14 cellular contexts compared by ENCODE assay signal in the genomic region with DNA sequence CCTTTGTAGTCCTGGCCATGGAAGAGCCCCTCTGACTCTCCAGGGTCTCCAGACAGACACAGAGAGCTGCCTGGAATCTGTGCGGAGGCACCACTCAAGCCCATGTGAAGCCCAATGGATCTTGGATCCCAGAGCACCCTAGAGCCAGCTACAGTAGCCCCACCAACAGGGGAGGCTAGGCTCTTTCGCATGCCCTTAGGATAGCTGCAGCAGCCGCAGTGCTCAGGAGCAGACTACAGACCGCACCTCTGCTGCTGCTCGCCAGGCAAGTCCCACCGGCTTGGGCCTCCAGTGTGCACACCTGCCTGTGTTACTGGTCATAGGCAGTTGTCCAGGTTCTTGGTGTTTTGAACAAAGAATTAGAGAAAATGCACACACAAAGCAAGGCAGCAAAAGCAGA.
DNase-seq lines count a peak whose midpoint lies in the region; ATAC-seq, FAIRE-seq and TF ChIP-seq lines count a peak whose summit lies in the region.
"Had no signal": no experiment of that assay in that cellular context is flagged by ENCODE, and none has a peak within 500 bp of the region (broad histone marks: within the 10 kb centered on the region; RNA-seq: fewer than 3 reads in every experiment).

No MANE protein-coding gene starts in this region.

- intact Hi-C loops in K562 (cut with micrococcal nuclease) = loop anchor here (5.0 kb wide), 1 partner anchor 38 kb away; no protein-coding TSS in a partner anchor

- no peaks in the 10 kb centered on the region; the same call in 2 of the 3 replicates for H3K36me3 ChIP-seq in K562 (ENCODE audit: control insufficient read depth, insufficient read depth, low read length)
- H3K36me3 ChIP-seq: SJCRH30 had no signal

- TF ChIP-seq CTCF in HFFc6 (IDR thresholded peaks at IDR 0.05) (no peak), K562 (IDR thresholded peaks at IDR 0.05 in 2 of 3, conservative IDR thresholded peaks at IDR 0.05 in 1 of 3; ENCODE audit: insufficient read depth in 2 of 3, low read depth in 1 of 3, low read length in 3 of 3) (no peak)

- no peaks in the 10 kb centered on the region for H3K27me3 ChIP-seq in K562 (ENCODE audit: control insufficient read depth in 2 of 2, insufficient read depth in 2 of 2, low read length in 2 of 2)
- H3K27me3 ChIP-seq: SJCRH30 had no signal

- TF ChIP-seq POLR2A in K562 (conservative IDR thresholded peaks at IDR 0.05) = no peak

- ATAC-seq in K562 (no peak; the same call in 2 of the 3 replicates), GM18868 (IDR thresholded peaks at IDR 0.05; ENCODE audit: unreplicated experiment) (no peak)
- peak; percentile 44 for ATAC-seq in stimulated activated effector memory CD8-positive, alpha-beta T cell treated with anti-CD3 and anti-CD28 coated beads, Interleukin-12 subunit alpha, Interleukin-12 subunit beta, amount 100 ng/mL, for 72 hours

- no peaks in the 10 kb centered on the region; the same call in 1 of the 2 replicates for H3K4me1 Mint-ChIP-seq in HFFc6 (ENCODE audit: low read depth)
- no peaks in the 10 kb centered on the region for H3K4me1 Mint-ChIP-seq in stimulated activated effector memory CD8-positive, alpha-beta T cell treated with anti-CD3 and anti-CD28 coated beads, Interleukin-12 subunit alpha, Interleukin-12 subunit beta, amount 100 ng/mL, for 72 hours

- peak overlapping the region; percentile 86 for H2AFZ ChIP-seq in K562 (ENCODE audit: low read depth, low read length)

- H4K20me1 ChIP-seq in K562 (replicated peaks; ENCODE audit: control insufficient read depth, insufficient read depth, low read length) = no peaks in the 10 kb centered on the region

- POLR2A ChIA-PET in K562 (lab: Yijun Ruan, JAX) = interaction anchor here (0.6 kb wide), 1 partner anchor 33 kb away, joined by 3 read pairs; no protein-coding TSS in a partner anchor

- 0 out of 2 replicates have a peak, but pooled peaks cover 4% of the 10 kb centered on the region for H3K9me3 ChIP-seq in K562 (replicated peaks; ENCODE audit: control insufficient read depth, insufficient read depth, low read depth, low read length)
- H3K9me3 ChIP-seq: SJCRH30 had no signal

- 100% methylated on average over 6 of the region's 6 CpGs for WGBS in K562 (ENCODE audit: insufficient coverage, low coverage, missing lambda C conversion rate)

- no peaks in the 10 kb centered on the region; the same call in 1 of the 2 replicates for H3K27me3 Mint-ChIP-seq in HFFc6 (ENCODE audit: insufficient read depth)

- no peak overlapping the region for H3K9ac ChIP-seq in K562 (ENCODE audit: insufficient read depth in 1 of 2, low read depth in 2 of 2, low read length in 2 of 2)

- FAIRE-seq in K562 (lab: Jason Lieb, UNC) = no peak

- 0 out of 3 replicates have a peak overlapping the region, but pooled peaks have one; percentile 9 for H3K27ac ChIP-seq in K562 (ENCODE audit: extremely low read depth, low read depth, low read length)
- H3K27ac ChIP-seq: SJCRH30 had no signal

- CTCF ChIA-PET in K562 (lab: Yijun Ruan, JAX; ENCODE audit: low intra/inter-chr PET ratio) = no interaction called here

- H3K4me3 ChIP-seq in K562 = no peak overlapping the region
- H3K4me3 ChIP-seq: SJCRH30 had no signal

- H3K9me3 Mint-ChIP-seq in HFFc6 = peaks cover 8% of the 10 kb centered on the region; the same call in 1 of the 2 replicates
- no peaks in the 10 kb centered on the region for H3K9me3 Mint-ChIP-seq in stimulated activated effector memory CD8-positive, alpha-beta T cell treated with anti-CD3 and anti-CD28 coated beads, Interleukin-12 subunit alpha, Interleukin-12 subunit beta, amount 100 ng/mL, for 72 hours
- H3K9me3 Mint-ChIP-seq: T-helper 2 cell treated with Interferon-gamma antibody and Interleukin-4, amounts not matched to agents 5 μg/mL and 100 μg/mL, for 36 hours had no signal

- H3K4me2 ChIP-seq in K562 (ENCODE audit: insufficient read depth, low read length) = no peak overlapping the region

- H3K36me3 Mint-ChIP-seq in HFFc6 (ENCODE audit: low read depth) = no peaks in the 10 kb centered on the region
- no peaks in the 10 kb centered on the region for H3K36me3 Mint-ChIP-seq in stimulated activated effector memory CD8-positive, alpha-beta T cell treated with anti-CD3 and anti-CD28 coated beads, Interleukin-12 subunit alpha, Interleukin-12 subunit beta, amount 100 ng/mL, for 72 hours

- BruUV-seq in K562 (replicated peaks; lab: Mats Ljungman, UMichigan) = no TSS peak

- in situ Hi-C loops in K562 (cut with MboI) = no loop called here

- H3K4me1 ChIP-seq in K562 (replicated peaks in 1 of 2; ENCODE audit: control insufficient read depth in 2 of 2, insufficient read depth in 2 of 2, low read length in 2 of 2) = peaks cover 10 to 36% of the 10 kb centered on the region in 2 experiments
- H3K4me1 ChIP-seq: SJCRH30 had no signal

- TF ChIP-seq RAD21 in K562 (CRISPR knock-in tag; conservative IDR thresholded peaks at IDR 0.05 in 1 of 2, IDR thresholded peaks at IDR 0.05 in 1 of 2) = no peak

- no peaks in the 10 kb centered on the region for H3K9me1 ChIP-seq in K562 (ENCODE audit: control insufficient read depth, insufficient read depth, low read length)

- DNase-seq in NCI-H748 (lab: John Stamatoyannopoulos, UW; ENCODE audit: unreplicated experiment) = peak; percentile 52
- DNase-seq in NCI-H748 treated with DMSO at 0.1 percent for 48 hours (lab: John Stamatoyannopoulos, UW) = no peak
- DNase-seq in HFFc6 = no peak
- DNase-seq in K562 (ENCODE audit: extremely low read depth in 1 of 4, low spot score in 3 of 4) = no peak
- no peak for DNase-seq in stimulated activated effector memory CD8-positive, alpha-beta T cell treated with anti-CD3 and anti-CD28 coated beads, Interleukin-12 subunit alpha, Interleukin-12 subunit beta, amount 100 ng/mL, for 72 hours (ENCODE audit: low spot score in 2 of 2)
- no peak for DNase-seq in NCI-H510A treated with DMSO at 0.1 percent for 48 hours (lab: John Stamatoyannopoulos, UW)
- DNase-seq in NCI-H187 (lab: John Stamatoyannopoulos, UW) = no peak
- DNase-seq: Karpas-422, MM.1S, NCI-H1930, NCI-H345, SJCRH30 had no signal

- H3K4me3 Mint-ChIP-seq in HFFc6 = peak overlapping the region; percentile 84; the same call in 1 of the 2 replicates
- H3K4me3 Mint-ChIP-seq in stimulated activated effector memory CD8-positive, alpha-beta T cell treated with anti-CD3 and anti-CD28 coated beads, Interleukin-12 subunit alpha, Interleukin-12 subunit beta, amount 100 ng/mL, for 72 hours = no peak overlapping the region
- H3K4me3 Mint-ChIP-seq: T-helper 2 cell treated with Interferon-gamma antibody and Interleukin-4, amounts not matched to agents 5 μg/mL and 100 μg/mL, for 36 hours had no signal

- peak overlapping the region; percentile 83; the same call in 1 of the 2 replicates for H3K27ac Mint-ChIP-seq in HFFc6
- H3K27ac Mint-ChIP-seq in stimulated activated effector memory CD8-positive, alpha-beta T cell treated with anti-CD3 and anti-CD28 coated beads, Interleukin-12 subunit alpha, Interleukin-12 subunit beta, amount 100 ng/mL, for 72 hours = no peak overlapping the region
- H3K27ac Mint-ChIP-seq: T-helper 2 cell treated with Interferon-gamma antibody and Interleukin-4, amounts not matched to agents 5 μg/mL and 100 μg/mL, for 36 hours had no signal

- TF ChIP-seq EP300 in K562 (IDR thresholded peaks at IDR 0.05; ENCODE audit: low read length) = no peak

- no peaks in the 10 kb centered on the region; the same call in 2 of the 3 replicates for H3K79me2 ChIP-seq in K562 (ENCODE audit: control insufficient read depth, insufficient read depth, low read length)

TF ChIP-seq in K562, 482 proteins besides CTCF, POLR2A, EP300 and RAD21 (continues in another document):
- TF ChIP-seq, protein P1, sequence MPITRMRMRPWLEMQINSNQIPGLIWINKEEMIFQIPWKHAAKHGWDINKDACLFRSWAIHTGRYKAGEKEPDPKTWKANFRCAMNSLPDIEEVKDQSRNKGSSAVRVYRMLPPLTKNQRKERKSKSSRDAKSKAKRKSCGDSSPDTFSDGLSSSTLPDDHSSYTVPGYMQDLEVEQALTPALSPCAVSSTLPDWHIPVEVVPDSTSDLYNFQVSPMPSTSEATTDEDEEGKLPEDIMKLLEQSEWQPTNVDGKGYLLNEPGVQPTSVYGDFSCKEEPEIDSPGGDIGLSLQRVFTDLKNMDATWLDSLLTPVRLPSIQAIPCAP (CRISPR knock-in tag; IDR thresholded peaks at IDR 0.05; ENCODE audit: borderline replicate concordance) = no peak
- TF ChIP-seq RHOXF2B (CRISPR knock-in tag; conservative IDR thresholded peaks at IDR 0.05) = no peak
